12 cellular contexts compared by ENCODE assay signal in genomic region chr17:58184308-58184985, GRCh38. TPM values are rescaled to one million over a fixed set of nuclear protein-coding genes. Genes with fewer than 3 reads are reported as not detected.
DNase-seq lines count a peak whose midpoint lies in the region; ATAC-seq and TF ChIP-seq lines count a peak whose summit lies in the region.
"Had no signal": no experiment of that assay in that cellular context is flagged by ENCODE, and none has a peak within 500 bp of the region (broad histone marks: within the 10 kb centered on the region; RNA-seq: fewer than 3 reads in every experiment).

No MANE protein-coding gene starts in this region.

- H3K4me3 Mint-ChIP-seq in stimulated activated naive CD8-positive, alpha-beta T cell treated with anti-CD3 and anti-CD28 coated beads, Interleukin-15, amount 100 ng/mL, for 72 hours = no peak overlapping the region
- no peak overlapping the region for H3K4me3 Mint-ChIP-seq in activated T-cell treated with anti-CD3 and anti-CD28 coated beads, Interleukin-2, amount 50 U/mL, for 24 hours

- DNase-seq in stimulated activated naive CD8-positive, alpha-beta T cell treated with anti-CD3 and anti-CD28 coated beads, Interleukin-15, Interleukin-2, amounts not matched to agents 100 U/mL and 50 U/mL, for 24 hours = no peak
- no peak for DNase-seq in stimulated activated naive CD8-positive, alpha-beta T cell treated with anti-CD3 and anti-CD28 coated beads, Interleukin-15, amount 100 ng/mL, for 72 hours
- no peak for DNase-seq in NCI-H82 (lab: John Stamatoyannopoulos, UW)
- no peak for DNase-seq in activated T-cell treated with anti-CD3 and anti-CD28 coated beads, Interleukin-2, amount 50 U/mL, for 24 hours
- no peak for DNase-seq in stimulated activated CD4-positive, alpha-beta T cell treated with anti-CD3 and anti-CD28 coated beads, Interleukin-1b, Interleukin-23, amount 100 ng/mL, for 48 hours
- no peak for DNase-seq in C1 segment of cervical spinal cord (lab: John Stamatoyannopoulos, UW)
- DNase-seq: activated naive CD4-positive, alpha-beta T cell treated with Interleukin-2 at 50 U/mL for 16 hours; hypothalamus; small intestine had no signal

- no peaks in the 10 kb centered on the region for H3K36me3 Mint-ChIP-seq in activated T-cell treated with anti-CD3 and anti-CD28 coated beads, Interleukin-2, amount 50 U/mL, for 24 hours (ENCODE audit: low read depth)
- H3K36me3 Mint-ChIP-seq: IgD-negative memory B cell had no signal

- no peaks in the 10 kb centered on the region for H3K4me1 Mint-ChIP-seq in stimulated activated naive CD8-positive, alpha-beta T cell treated with anti-CD3 and anti-CD28 coated beads, Interleukin-15, amount 100 ng/mL, for 72 hours
- H3K4me1 Mint-ChIP-seq in activated T-cell treated with anti-CD3 and anti-CD28 coated beads, Interleukin-2, amount 50 U/mL, for 24 hours (ENCODE audit: low read depth) = no peaks in the 10 kb centered on the region

- no peaks in the 10 kb centered on the region for H3K9me3 Mint-ChIP-seq in stimulated activated naive CD8-positive, alpha-beta T cell treated with anti-CD3 and anti-CD28 coated beads, Interleukin-15, amount 100 ng/mL, for 72 hours
- no peaks in the 10 kb centered on the region for H3K9me3 Mint-ChIP-seq in activated T-cell treated with anti-CD3 and anti-CD28 coated beads, Interleukin-2, amount 50 U/mL, for 24 hours
- H3K9me3 Mint-ChIP-seq: IgD-negative memory B cell had no signal

- peak; percentile 42 for ATAC-seq in stimulated activated naive CD8-positive, alpha-beta T cell treated with anti-CD3 and anti-CD28 coated beads, Interleukin-15, Interleukin-2, amounts not matched to agents 100 U/mL and 50 U/mL, for 24 hours
- ATAC-seq in stimulated activated naive CD8-positive, alpha-beta T cell treated with anti-CD3 and anti-CD28 coated beads, Interleukin-15, amount 100 ng/mL, for 72 hours = no peak
- peak; percentile 81 for ATAC-seq in esophagus mucosa

- H3K27me3 Mint-ChIP-seq in stimulated activated naive CD8-positive, alpha-beta T cell treated with anti-CD3 and anti-CD28 coated beads, Interleukin-15, amount 100 ng/mL, for 72 hours = peaks cover 5% of the 10 kb centered on the region
- H3K27me3 Mint-ChIP-seq in activated T-cell treated with anti-CD3 and anti-CD28 coated beads, Interleukin-2, amount 50 U/mL, for 24 hours = peaks cover under 1% of the 10 kb centered on the region

- no peak overlapping the region for H3K27ac Mint-ChIP-seq in stimulated activated naive CD8-positive, alpha-beta T cell treated with anti-CD3 and anti-CD28 coated beads, Interleukin-15, amount 100 ng/mL, for 72 hours
- no peak overlapping the region for H3K27ac Mint-ChIP-seq in activated T-cell treated with anti-CD3 and anti-CD28 coated beads, Interleukin-2, amount 50 U/mL, for 24 hours
- H3K27ac Mint-ChIP-seq: IgD-negative memory B cell had no signal

TF ChIP-seq in PFSK-1, 5 proteins besides CTCF, POLR2A, EP300 and RAD21:
- no peak for TF ChIP-seq POLR2AphosphoS5 (IDR thresholded peaks at IDR 0.05; ENCODE audit: low read depth, low read length)
- TF ChIP-seq TAF1 (IDR thresholded peaks at IDR 0.05; ENCODE audit: borderline replicate concordance, insufficient read depth, low read length) = no peak
- TF ChIP-seq FOXP2 (optimal IDR thresholded peaks at IDR 0.05; ENCODE audit: borderline replicate concordance, extremely low read depth, extremely low read length, insufficient read depth) = peak; percentile 29

RNA-seq across cellular contexts. Expression of gene EPX, which starts 8.1 kb away (rescaled TPM):
- not detected for polyA plus RNA-seq in PFSK-1 (2012; ENCODE audit: insufficient read length, low read depth)
- total RNA-seq in esophagus mucosa = not detected
- polyA plus RNA-seq: IgD-negative memory B cell, small intestine had no signal

RNA-seq across cellular contexts. Expression of gene OR4D2, which starts 17.7 kb away (rescaled TPM):
- polyA plus RNA-seq in PFSK-1 (2012; ENCODE audit: insufficient read length, low read depth) = not detected
- not detected for total RNA-seq in esophagus mucosa
- polyA plus RNA-seq: IgD-negative memory B cell, small intestine had no signal

RNA-seq across cellular contexts. Expression of gene MKS1, which starts 34.6 kb away (rescaled TPM):
- polyA plus RNA-seq in PFSK-1 (2012; ENCODE audit: insufficient read length, low read depth) = 16.3 TPM
- 13.6 TPM for total RNA-seq in esophagus mucosa

RNA-seq across cellular contexts. Expression of gene OR4D1, which starts 36.3 kb away (rescaled TPM):
- polyA plus RNA-seq in PFSK-1 (2012; ENCODE audit: insufficient read length, low read depth) = not detected
- not detected for total RNA-seq in esophagus mucosa

RNA-seq across cellular contexts. Expression of gene LPO, which starts 53.9 kb away (rescaled TPM):
- 0.20 TPM for polyA plus RNA-seq in PFSK-1 (2012; ENCODE audit: insufficient read length, low read depth)
- total RNA-seq in esophagus mucosa = 0.44 TPM
- polyA plus RNA-seq: IgD-negative memory B cell had no signal
